ENCODE assay signal across 13 cellular contexts in the genomic region with DNA sequence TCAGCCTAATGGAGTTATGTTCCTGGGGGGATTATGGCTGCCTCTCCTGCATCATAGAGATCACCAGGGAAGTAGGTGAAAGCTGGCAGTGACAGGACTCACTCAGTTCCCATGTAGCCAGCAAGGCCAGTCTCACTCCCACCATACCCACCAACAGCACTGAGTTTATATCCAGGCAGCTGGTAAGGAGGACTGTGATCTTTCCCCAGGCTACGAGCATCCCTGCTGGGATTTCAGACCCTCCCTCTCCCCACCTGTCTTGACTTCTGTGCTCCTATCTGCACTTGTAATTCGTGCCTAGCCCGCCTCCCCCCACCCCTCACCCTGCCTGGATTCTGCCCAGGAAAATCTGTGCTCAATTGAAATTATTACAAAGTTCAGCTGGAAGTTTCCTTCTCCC.
DNase-seq lines count a peak whose midpoint lies in the region; TF ChIP-seq lines count a peak whose summit lies in the region.
"Had no signal": no experiment of that assay in that cellular context is flagged by ENCODE, and none has a peak within 500 bp of the region (broad histone marks: within the 10 kb centered on the region; RNA-seq: fewer than 3 reads in every experiment).

No MANE protein-coding gene starts in this region.

- no peaks in the 10 kb centered on the region for H3K9me3 ChIP-seq in PC-9 (ENCODE audit: insufficient read depth, low read depth)
- H3K9me3 ChIP-seq: BLaER1 had no signal

- in situ Hi-C loops in GM13976 (cut with MboI; ENCODE audit: low sequenced_read_pairs, unreplicated experiment): no loop called here

- H3K36me3 Mint-ChIP-seq in nephron progenitor cell (ENCODE audit: low read depth): no peaks in the 10 kb centered on the region
- H3K36me3 Mint-ChIP-seq: CD8-positive, alpha-beta memory T cell; IgD-negative memory B cell had no signal

- no peak for TF ChIP-seq CTCF in PC-9 (conservative IDR thresholded peaks at IDR 0.05)
- no peak for TF ChIP-seq CTCF in nephron progenitor cell (IDR thresholded peaks at IDR 0.05)
- no peak for TF ChIP-seq CTCF in GM13976 (IDR thresholded peaks at IDR 0.05; ENCODE audit: borderline replicate concordance, control extremely low read depth, extremely low read depth, insufficient read depth, missing control alignments)

- H3K4me3 Mint-ChIP-seq in nephron progenitor cell: no peak overlapping the region
- H3K4me3 Mint-ChIP-seq: CD8-positive, alpha-beta memory T cell; IgD-negative memory B cell had no signal

- POLR2A ChIA-PET in PC-9 (lab: Charles Lee; ENCODE audit: unreplicated experiment): no interaction called here

- H3K9me3 Mint-ChIP-seq in nephron progenitor cell: no peaks in the 10 kb centered on the region
- H3K9me3 Mint-ChIP-seq: IgD-negative memory B cell had no signal

- DNase-seq in NCI-H82 (lab: John Stamatoyannopoulos, UW): peak; percentile 16
- no peak for DNase-seq in NCI-H82 treated with DMSO at 0.1 percent for 48 hours (lab: John Stamatoyannopoulos, UW; ENCODE audit: unreplicated experiment)
- no peak for DNase-seq in PC-9
- no peak for DNase-seq in nephron progenitor cell
- no peak for DNase-seq in NCI-H526 (lab: John Stamatoyannopoulos, UW)
- DNase-seq in GM13976 (ENCODE audit: low spot score): no peak
- no peak for DNase-seq in stimulated activated naive CD4-positive, alpha-beta T cell treated with Interleukin-2 at 50 U/mL for 16 hours (lab: John Stamatoyannopoulos, UW)
- DNase-seq: 8988T; AML-193; CD8-positive, alpha-beta memory T cell; DMS53 had no signal

- H3K9me2 ChIP-seq in PC-9 (ENCODE audit: insufficient read depth): no peaks in the 10 kb centered on the region

- H3K79me2 ChIP-seq in PC-9 (ENCODE audit: low read depth): no peaks in the 10 kb centered on the region

- H3K27ac ChIP-seq in PC-9: no peak overlapping the region
- H3K27ac ChIP-seq: BLaER1 had no signal

- BruUV-seq in PC-9 (replicated peaks; lab: Mats Ljungman, UMichigan): no TSS peak

- no peak overlapping the region for H3K4me3 ChIP-seq in PC-9
- H3K4me3 ChIP-seq: BLaER1 had no signal

- H3K27me3 Mint-ChIP-seq in nephron progenitor cell (ENCODE audit: low read depth, poor library complexity): no peaks in the 10 kb centered on the region
- H3K27me3 Mint-ChIP-seq: CD8-positive, alpha-beta memory T cell; IgD-negative memory B cell had no signal

- peaks cover 15% of the 10 kb centered on the region for H3K4me1 ChIP-seq in PC-9 (replicated peaks; ENCODE audit: insufficient read depth)
- H3K4me1 ChIP-seq: BLaER1 had no signal

- peaks cover 8% of the 10 kb centered on the region for H3K4me1 Mint-ChIP-seq in nephron progenitor cell
- H3K4me1 Mint-ChIP-seq: CD8-positive, alpha-beta memory T cell; IgD-negative memory B cell had no signal

- CTCF ChIA-PET in PC-9 (lab: Charles Lee): no interaction called here

- intact Hi-C loops in PC-9 (cut with micrococcal nuclease; ENCODE audit: unreplicated experiment): no loop called here

- H3K4me2 ChIP-seq in PC-9: no peak overlapping the region
- H3K4me2 ChIP-seq: BLaER1 had no signal

- no peaks in the 10 kb centered on the region for H3K27me3 ChIP-seq in PC-9 (ENCODE audit: insufficient read depth, low read depth)
- H3K27me3 ChIP-seq: BLaER1 had no signal

- H3K36me3 ChIP-seq in PC-9 (ENCODE audit: low read depth): no peaks in the 10 kb centered on the region
- H3K36me3 ChIP-seq: BLaER1 had no signal

- H2AFZ ChIP-seq in PC-9: peak overlapping the region; percentile 78; the same call in 1 of the 2 replicates

- H4K20me1 ChIP-seq in PC-9 (ENCODE audit: insufficient read depth): no peaks in the 10 kb centered on the region
- H4K20me1 ChIP-seq: BLaER1 had no signal

- H3F3A ChIP-seq in PC-9 (ENCODE audit: insufficient read depth, low read depth): 0 out of 2 replicates have a peak, but pooled peaks cover 9% of the 10 kb centered on the region

- peak overlapping the region; percentile 20 for H3K27ac Mint-ChIP-seq in nephron progenitor cell
- H3K27ac Mint-ChIP-seq: CD8-positive, alpha-beta memory T cell; IgD-negative memory B cell had no signal
